In the genomic region with DNA sequence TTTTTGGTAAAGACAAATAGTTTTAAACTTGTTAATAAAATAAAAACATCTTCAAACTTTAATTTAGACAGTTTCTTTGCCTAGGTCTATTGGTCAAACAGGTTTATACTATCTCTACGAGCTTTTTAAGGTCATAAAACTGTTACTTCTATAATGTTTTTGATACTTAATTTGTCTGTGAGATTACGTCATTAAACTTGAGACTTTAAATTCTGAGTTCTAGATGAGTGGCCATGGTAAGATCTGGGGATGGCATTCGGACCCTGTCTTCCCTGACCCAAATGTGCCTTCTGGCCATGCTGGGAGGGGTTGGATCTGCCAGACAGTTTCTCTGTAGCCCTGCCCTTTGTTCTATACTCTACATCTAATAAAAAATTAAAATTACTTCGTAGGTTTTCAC, we compare ENCODE assay signal across 40 cellular contexts.
"Had no signal": no experiment of that assay in that cellular context is flagged by ENCODE, and none has a peak within 500 bp of the region (broad histone marks: within the 10 kb centered on the region; RNA-seq: fewer than 3 reads in every experiment).

No MANE protein-coding gene starts in this region.

- H3K4me1 ChIP-seq: adrenal gland, ascending aorta, body of pancreas, breast epithelium had no signal

- H3K27me3 ChIP-seq: adrenal gland, ascending aorta, body of pancreas, brain microvascular endothelial cell, breast epithelium, cardiac muscle cell had no signal

- DNase-seq: activated effector memory CD4-positive, alpha-beta T cell treated with anti-CD3 and anti-CD28 coated beads, Interleukin-2, amount 50 U/mL, for 16 hours; activated effector memory CD4-positive, alpha-beta T cell treated with Interleukin-2 at 50 U/mL for 16 hours; activated gamma-delta T cell; activated gamma-delta T cell treated with Interleukin-2 at 50 U/mL for 16 hours; activated naive CD4-positive, alpha-beta T cell; activated naive CD4-positive, alpha-beta T cell treated with anti-CD3 and anti-CD28 coated beads for 36 hours; activated naive CD4-positive, alpha-beta T cell treated with anti-CD3 and anti-CD28 coated beads, Interleukin-2, amount 10 ng/mL, durations not matched to agents 7 days and 5 days; activated naive CD4-positive, alpha-beta T cell treated with anti-CD3 and anti-CD28 coated beads, Interleukin-2, amount 50 U/mL, for 16 hours; activated naive CD4-positive, alpha-beta T cell treated with Interleukin-2 at 50 U/mL for 16 hours; activated naive CD8-positive, alpha-beta T cell treated with anti-CD3 and anti-CD28 coated beads for 36 hours; activated naive CD8-positive, alpha-beta T cell treated with anti-CD3 and anti-CD28 coated beads, Interleukin-2, amount 10 ng/mL, durations not matched to agents 7 days and 5 days; activated naive CD8-positive, alpha-beta T cell treated with anti-CD3 and anti-CD28 coated beads, Interleukin-2, amount 50 U/mL, for 24 hours; activated T-cell treated with anti-CD3 and anti-CD28 coated beads, Interleukin-2, amount 50 U/mL, for 1 hour; activated T-cell treated with anti-CD3 and anti-CD28 coated beads, Interleukin-2, amount 50 U/mL, for 24 hours; activated T-cell treated with anti-CD3 and anti-CD28 coated beads, Interleukin-2, amount 50 U/mL, for 4 hours; activated T-cell treated with anti-CD3 and anti-CD28 coated beads, Interleukin-2, amount 50 U/mL, for 48 hours; activated T-cell treated with anti-CD3 and anti-CD28 coated beads, Interleukin-2, amount 50 U/mL, for 72 hours; adrenal gland; amniotic stem cell; amygdala; anterior cingulate cortex; aorta; body of pancreas; brain microvascular endothelial cell; caudate nucleus; central memory CD4-positive, alpha-beta T cell; cerebellar nuclear complex had no signal

- FAIRE-seq: astrocyte, bronchial epithelial cell had no signal

- ATAC-seq: activated naive CD4-positive, alpha-beta T cell treated with anti-CD3 and anti-CD28 coated beads, Interleukin-2, amount 50 U/mL, for 72 hours; activated naive CD8-positive, alpha-beta T cell treated with anti-CD3 and anti-CD28 coated beads, Interleukin-2, amount 50 U/mL, for 24 hours; activated T-cell treated with anti-CD3 and anti-CD28 coated beads, Interleukin-2, amount 50 U/mL, for 4 hours; activated T-cell treated with anti-CD3 and anti-CD28 coated beads, Interleukin-2, amount 50 U/mL, for 72 hours; activated T-helper 17 cell treated with anti-CD3 and anti-CD28 coated beads, Interleukin-2, amount 50 U/mL, for 72 hours; body of pancreas had no signal

- H3K36me3 ChIP-seq: adrenal gland, ascending aorta, brain microvascular endothelial cell, breast epithelium, cardiac muscle cell had no signal

- H3K36me3 Mint-ChIP-seq: activated naive CD4-positive, alpha-beta T cell treated with anti-CD3 and anti-CD28 coated beads, Interleukin-2, amount 10 ng/mL, durations not matched to agents 7 days and 5 days; activated naive CD4-positive, alpha-beta T cell treated with anti-CD3 and anti-CD28 coated beads, Interleukin-2, amount 50 U/mL, for 24 hours; activated naive CD4-positive, alpha-beta T cell treated with anti-CD3 and anti-CD28 coated beads, Interleukin-2, amount 50 U/mL, for 72 hours; activated naive CD8-positive, alpha-beta T cell; activated naive CD8-positive, alpha-beta T cell treated with anti-CD3 and anti-CD28 coated beads for 36 hours; activated naive CD8-positive, alpha-beta T cell treated with anti-CD3 and anti-CD28 coated beads, Interleukin-2, amount 10 ng/mL, durations not matched to agents 7 days and 5 days; brain had no signal

- H3K4me3 ChIP-seq: adrenal gland, ascending aorta, body of pancreas, breast epithelium, cardiac muscle cell had no signal

- H3K9me3 Mint-ChIP-seq: activated naive CD4-positive, alpha-beta T cell treated with anti-CD3 and anti-CD28 coated beads, Interleukin-2, amount 10 ng/mL, durations not matched to agents 7 days and 5 days; activated naive CD4-positive, alpha-beta T cell treated with anti-CD3 and anti-CD28 coated beads, Interleukin-2, amount 50 U/mL, for 24 hours; activated naive CD8-positive, alpha-beta T cell treated with anti-CD3 and anti-CD28 coated beads for 36 hours; activated naive CD8-positive, alpha-beta T cell treated with anti-CD3 and anti-CD28 coated beads, Interleukin-2, amount 10 ng/mL, durations not matched to agents 7 days and 5 days; activated T-cell treated with anti-CD3 and anti-CD28 coated beads, Interleukin-2, amount 50 U/mL, for 24 hours; activated T-cell treated with anti-CD3 and anti-CD28 coated beads, Interleukin-2, amount 50 U/mL, for 4 hours; activated T-helper 1 cell treated with anti-CD3 and anti-CD28 coated beads, Interleukin-12 subunit alpha, Interleukin-12 subunit beta, Interleukin-2, Interleukin-4 antibody, amounts not matched to agents 30 ng/mL and 10 ng/mL and 1 ng/mL, durations not matched to agents 14 hours and 24 hours and 36 hours; activated T-helper 2 cell treated with anti-CD3 and anti-CD28 coated beads, Interferon-gamma antibody, Interleukin-2, Interleukin-4, amounts not matched to agents 10 μg/mL and 5 μg/mL and 100 μg/mL, durations not matched to agents 14 hours and 24 hours and 36 hours; brain; central memory CD8-positive, alpha-beta T cell had no signal

- H3K27me3 Mint-ChIP-seq: activated naive CD4-positive, alpha-beta T cell treated with anti-CD3 and anti-CD28 coated beads, Interleukin-2, amount 10 ng/mL, durations not matched to agents 7 days and 5 days; activated naive CD8-positive, alpha-beta T cell; activated naive CD8-positive, alpha-beta T cell treated with anti-CD3 and anti-CD28 coated beads for 36 hours; activated naive CD8-positive, alpha-beta T cell treated with anti-CD3 and anti-CD28 coated beads, Interleukin-2, amount 10 ng/mL, durations not matched to agents 7 days and 5 days; activated naive CD8-positive, alpha-beta T cell treated with anti-CD3 and anti-CD28 coated beads, Interleukin-2, amount 50 U/mL, for 24 hours; activated T-cell treated with anti-CD3 and anti-CD28 coated beads, Interleukin-2, amount 50 U/mL, for 24 hours; activated T-helper 17 cell treated with anti-CD3 and anti-CD28 coated beads, Interleukin-2, amount 50 U/mL, for 72 hours; brain; central memory CD8-positive, alpha-beta T cell had no signal

- H3K27ac Mint-ChIP-seq: activated naive CD4-positive, alpha-beta T cell treated with anti-CD3 and anti-CD28 coated beads for 36 hours; activated naive CD4-positive, alpha-beta T cell treated with anti-CD3 and anti-CD28 coated beads, Interleukin-2, amount 10 ng/mL, durations not matched to agents 7 days and 5 days; activated naive CD4-positive, alpha-beta T cell treated with anti-CD3 and anti-CD28 coated beads, Interleukin-2, amount 50 U/mL, for 24 hours; activated naive CD4-positive, alpha-beta T cell treated with anti-CD3 and anti-CD28 coated beads, Interleukin-2, amount 50 U/mL, for 72 hours; activated naive CD8-positive, alpha-beta T cell; activated naive CD8-positive, alpha-beta T cell treated with anti-CD3 and anti-CD28 coated beads for 36 hours; activated naive CD8-positive, alpha-beta T cell treated with anti-CD3 and anti-CD28 coated beads, Interleukin-2, amount 10 ng/mL, durations not matched to agents 7 days and 5 days; activated naive CD8-positive, alpha-beta T cell treated with anti-CD3 and anti-CD28 coated beads, Interleukin-2, amount 50 U/mL, for 24 hours; activated T-cell treated with anti-CD3 and anti-CD28 coated beads, Interleukin-2, amount 50 U/mL, for 24 hours; activated T-cell treated with anti-CD3 and anti-CD28 coated beads, Interleukin-2, amount 50 U/mL, for 72 hours; activated T-helper 1 cell treated with anti-CD3 and anti-CD28 coated beads, Interleukin-12 subunit alpha, Interleukin-12 subunit beta, Interleukin-2, Interleukin-4 antibody, amounts not matched to agents 30 ng/mL and 10 ng/mL and 1 ng/mL, durations not matched to agents 14 hours and 24 hours and 36 hours; activated T-helper 17 cell treated with anti-CD3 and anti-CD28 coated beads, Interleukin-2, amount 50 U/mL, for 72 hours; activated T-helper 2 cell treated with anti-CD3 and anti-CD28 coated beads, Interferon-gamma antibody, Interleukin-2, Interleukin-4, amounts not matched to agents 10 μg/mL and 5 μg/mL and 100 μg/mL, durations not matched to agents 14 hours and 24 hours and 36 hours; brain had no signal

- H3K4me1 Mint-ChIP-seq: activated naive CD4-positive, alpha-beta T cell treated with anti-CD3 and anti-CD28 coated beads, Interleukin-2, amount 10 ng/mL, durations not matched to agents 7 days and 5 days; activated naive CD4-positive, alpha-beta T cell treated with anti-CD3 and anti-CD28 coated beads, Interleukin-2, amount 50 U/mL, for 24 hours; activated naive CD8-positive, alpha-beta T cell treated with anti-CD3 and anti-CD28 coated beads for 36 hours; activated naive CD8-positive, alpha-beta T cell treated with anti-CD3 and anti-CD28 coated beads, Interleukin-2, amount 10 ng/mL, durations not matched to agents 7 days and 5 days; activated naive CD8-positive, alpha-beta T cell treated with anti-CD3 and anti-CD28 coated beads, Interleukin-2, amount 50 U/mL, for 24 hours; activated T-helper 17 cell treated with anti-CD3 and anti-CD28 coated beads, Interleukin-2, amount 50 U/mL, for 72 hours; brain; central memory CD8-positive, alpha-beta T cell had no signal

- H3K27ac ChIP-seq: adrenal gland, ascending aorta, body of pancreas, brain microvascular endothelial cell, breast epithelium, cardiac muscle cell had no signal

- H3K9me3 ChIP-seq: adrenal gland, ascending aorta, body of pancreas, breast epithelium had no signal

- H3K4me3 Mint-ChIP-seq: activated naive CD4-positive, alpha-beta T cell treated with anti-CD3 and anti-CD28 coated beads for 36 hours; activated naive CD4-positive, alpha-beta T cell treated with anti-CD3 and anti-CD28 coated beads, Interleukin-2, amount 10 ng/mL, durations not matched to agents 7 days and 5 days; activated naive CD4-positive, alpha-beta T cell treated with anti-CD3 and anti-CD28 coated beads, Interleukin-2, amount 50 U/mL, for 24 hours; activated naive CD8-positive, alpha-beta T cell; activated naive CD8-positive, alpha-beta T cell treated with anti-CD3 and anti-CD28 coated beads for 36 hours; activated naive CD8-positive, alpha-beta T cell treated with anti-CD3 and anti-CD28 coated beads, Interleukin-2, amount 10 ng/mL, durations not matched to agents 7 days and 5 days; activated naive CD8-positive, alpha-beta T cell treated with anti-CD3 and anti-CD28 coated beads, Interleukin-2, amount 50 U/mL, for 24 hours; activated T-cell treated with anti-CD3 and anti-CD28 coated beads, Interleukin-2, amount 50 U/mL, for 24 hours; activated T-cell treated with anti-CD3 and anti-CD28 coated beads, Interleukin-2, amount 50 U/mL, for 4 hours; activated T-cell treated with anti-CD3 and anti-CD28 coated beads, Interleukin-2, amount 50 U/mL, for 72 hours; activated T-helper 1 cell treated with anti-CD3 and anti-CD28 coated beads, Interleukin-12 subunit alpha, Interleukin-12 subunit beta, Interleukin-2, Interleukin-4 antibody, amounts not matched to agents 30 ng/mL and 10 ng/mL and 1 ng/mL, durations not matched to agents 14 hours and 24 hours and 36 hours; activated T-helper 17 cell treated with anti-CD3 and anti-CD28 coated beads, Interleukin-2, amount 50 U/mL, for 72 hours; brain; central memory CD8-positive, alpha-beta T cell had no signal
